15 cellular contexts compared by ENCODE assay signal in genomic region chr5:132378580-132378979, GRCh38. TPM values are rescaled to one million over a fixed set of nuclear protein-coding genes. Genes with fewer than 3 reads are reported as not detected.
DNase-seq lines count a peak whose midpoint lies in the region; ATAC-seq and TF ChIP-seq lines count a peak whose summit lies in the region.
"Had no signal": no experiment of that assay in that cellular context is flagged by ENCODE, and none has a peak within 500 bp of the region (broad histone marks: within the 10 kb centered on the region; RNA-seq: fewer than 3 reads in every experiment).

No MANE protein-coding gene starts in this region.

- no peaks in the 10 kb centered on the region for H3K27me3 ChIP-seq in RWPE2 (ENCODE audit: insufficient read depth, poor library complexity, severe bottlenecking)
- no peaks in the 10 kb centered on the region for H3K27me3 ChIP-seq in smooth muscle cell (ENCODE audit: low read depth)

- H3K9me3 ChIP-seq in RWPE2 (ENCODE audit: severe bottlenecking), result no peaks in the 10 kb centered on the region
- H3K9me3 ChIP-seq in smooth muscle cell (replicated peaks; ENCODE audit: low read depth), result no peaks in the 10 kb centered on the region

- H4K20me1 ChIP-seq in smooth muscle cell (ENCODE audit: low read depth), result peaks cover 4% of the 10 kb centered on the region

- peaks cover 3% of the 10 kb centered on the region for H3K36me3 Mint-ChIP-seq in activated T-helper 1 cell treated with anti-CD3 and anti-CD28 coated beads, Interleukin-12 subunit alpha, Interleukin-12 subunit beta, Interleukin-2, Interleukin-4 antibody, amounts not matched to agents 30 ng/mL and 10 ng/mL and 1 ng/mL, durations not matched to agents 14 hours and 24 hours and 36 hours (ENCODE audit: low read depth)
- H3K36me3 Mint-ChIP-seq: CD4-positive, alpha-beta memory T cell had no signal

- H3K9me3 Mint-ChIP-seq in activated T-helper 1 cell treated with anti-CD3 and anti-CD28 coated beads, Interleukin-12 subunit alpha, Interleukin-12 subunit beta, Interleukin-2, Interleukin-4 antibody, amounts not matched to agents 30 ng/mL and 10 ng/mL and 1 ng/mL, durations not matched to agents 14 hours and 24 hours and 36 hours, result no peaks in the 10 kb centered on the region
- H3K9me3 Mint-ChIP-seq: activated naive CD4-positive, alpha-beta T cell treated with anti-CD3 and anti-CD28 coated beads, Interleukin-2, amount 50 U/mL, for 24 hours; CD4-positive, alpha-beta memory T cell had no signal

- H3K4me1 ChIP-seq in RWPE2 (ENCODE audit: insufficient read depth, poor library complexity, severe bottlenecking) (peaks cover 15% of the 10 kb centered on the region), smooth muscle cell (ENCODE audit: low read depth) (no peaks in the 10 kb centered on the region)

- H3K27ac ChIP-seq in RWPE2 (ENCODE audit: poor library complexity, severe bottlenecking) (peak overlapping the region; percentile 11), smooth muscle cell (ENCODE audit: low read depth) (peak overlapping the region; percentile 28)
- H3K27ac ChIP-seq: 22Rv1 had no signal

- no peak overlapping the region for H3K27ac Mint-ChIP-seq in activated T-helper 1 cell treated with anti-CD3 and anti-CD28 coated beads, Interleukin-12 subunit alpha, Interleukin-12 subunit beta, Interleukin-2, Interleukin-4 antibody, amounts not matched to agents 30 ng/mL and 10 ng/mL and 1 ng/mL, durations not matched to agents 14 hours and 24 hours and 36 hours
- H3K27ac Mint-ChIP-seq: activated naive CD4-positive, alpha-beta T cell treated with anti-CD3 and anti-CD28 coated beads, Interleukin-2, amount 50 U/mL, for 24 hours had no signal

- peaks cover 3% of the 10 kb centered on the region for H3K27me3 Mint-ChIP-seq in activated T-helper 1 cell treated with anti-CD3 and anti-CD28 coated beads, Interleukin-12 subunit alpha, Interleukin-12 subunit beta, Interleukin-2, Interleukin-4 antibody, amounts not matched to agents 30 ng/mL and 10 ng/mL and 1 ng/mL, durations not matched to agents 14 hours and 24 hours and 36 hours (ENCODE audit: insufficient read depth)
- H3K27me3 Mint-ChIP-seq: activated naive CD4-positive, alpha-beta T cell treated with anti-CD3 and anti-CD28 coated beads, Interleukin-2, amount 50 U/mL, for 24 hours; CD4-positive, alpha-beta memory T cell had no signal

- no peak overlapping the region for H2AFZ ChIP-seq in smooth muscle cell (ENCODE audit: low read depth)

- no peaks in the 10 kb centered on the region for H3K79me2 ChIP-seq in smooth muscle cell (ENCODE audit: low read depth)

- intact Hi-C loops in activated T-helper 1 cell treated with anti-CD3 and anti-CD28 coated beads, Interleukin-12 subunit alpha, Interleukin-12 subunit beta, Interleukin-2, Interleukin-4 antibody, amounts not matched to agents 30 ng/mL and 10 ng/mL and 1 ng/mL, durations not matched to agents 14 hours and 24 hours and 36 hours (cut with micrococcal nuclease), result no loop called here

- peak; percentile 59 for ATAC-seq in RWPE2 (ENCODE audit: low read depth)
- ATAC-seq: left lobe of liver had no signal

- peak; percentile 24 for DNase-seq in DMS53 (lab: John Stamatoyannopoulos, UW)
- no peak for DNase-seq in DMS53 treated with DMSO at 0.1 percent for 48 hours (lab: John Stamatoyannopoulos, UW; ENCODE audit: unreplicated experiment)
- DNase-seq in RWPE2 (ENCODE audit: low spot score), result no peak
- DNase-seq in glomerular visceral epithelial cell (ENCODE audit: extremely low spot score), result peak; percentile 88
- DNase-seq in smooth muscle cell (lab: John Stamatoyannopoulos, UW; ENCODE audit: unreplicated experiment), result no peak
- DNase-seq in activated T-helper 1 cell treated with anti-CD3 and anti-CD28 coated beads, Interleukin-12 subunit alpha, Interleukin-12 subunit beta, Interleukin-2, Interleukin-4 antibody, amounts not matched to agents 30 ng/mL and 10 ng/mL and 1 ng/mL, durations not matched to agents 14 hours and 24 hours and 36 hours (ENCODE audit: low spot score), result no peak
- no peak for DNase-seq in NCI-H1048 (lab: John Stamatoyannopoulos, UW)
- DNase-seq in DMS 273 (lab: John Stamatoyannopoulos, UW; ENCODE audit: unreplicated experiment), result no peak
- DNase-seq: activated CD4-positive, CD25-positive, alpha-beta regulatory T cell treated with anti-CD3 and anti-CD28 coated beads, Interleukin-2, amount 50 U/mL, for 72 hours; activated CD8-positive, alpha-beta memory T cell treated with anti-CD3 and anti-CD28 coated beads, Interleukin-2, amount 50 U/mL, for 48 hours; CD4-positive, alpha-beta memory T cell; trophoblast cell had no signal

- TF ChIP-seq CTCF in RWPE2 (IDR thresholded peaks at IDR 0.05; ENCODE audit: poor library complexity, severe bottlenecking) (no peak), smooth muscle cell (IDR thresholded peaks at IDR 0.05; ENCODE audit: borderline replicate concordance, insufficient read depth, poor library complexity, severe bottlenecking) (no peak)

- no peaks in the 10 kb centered on the region for H3K4me1 Mint-ChIP-seq in activated T-helper 1 cell treated with anti-CD3 and anti-CD28 coated beads, Interleukin-12 subunit alpha, Interleukin-12 subunit beta, Interleukin-2, Interleukin-4 antibody, amounts not matched to agents 30 ng/mL and 10 ng/mL and 1 ng/mL, durations not matched to agents 14 hours and 24 hours and 36 hours (ENCODE audit: low read depth)
- H3K4me1 Mint-ChIP-seq: activated naive CD4-positive, alpha-beta T cell treated with anti-CD3 and anti-CD28 coated beads, Interleukin-2, amount 50 U/mL, for 24 hours had no signal

- no peaks in the 10 kb centered on the region for H3F3A ChIP-seq in smooth muscle cell (ENCODE audit: low read depth)

- no peak overlapping the region for H3K4me3 ChIP-seq in RWPE2 (ENCODE audit: severe bottlenecking)
- no peak overlapping the region for H3K4me3 ChIP-seq in smooth muscle cell

- H3K4me3 Mint-ChIP-seq in activated T-helper 1 cell treated with anti-CD3 and anti-CD28 coated beads, Interleukin-12 subunit alpha, Interleukin-12 subunit beta, Interleukin-2, Interleukin-4 antibody, amounts not matched to agents 30 ng/mL and 10 ng/mL and 1 ng/mL, durations not matched to agents 14 hours and 24 hours and 36 hours, result no peak overlapping the region
- H3K4me3 Mint-ChIP-seq: activated naive CD4-positive, alpha-beta T cell treated with anti-CD3 and anti-CD28 coated beads, Interleukin-2, amount 50 U/mL, for 24 hours; CD4-positive, alpha-beta memory T cell had no signal

- no peak overlapping the region for H3K4me2 ChIP-seq in smooth muscle cell

- H3K36me3 ChIP-seq in RWPE2 (ENCODE audit: low read depth) (peaks cover 20% of the 10 kb centered on the region), smooth muscle cell (ENCODE audit: low read depth) (no peaks in the 10 kb centered on the region)

- 76% methylated on average over 3 of the region's 3 CpGs for WGBS in smooth muscle cell (ENCODE audit: low lambda C conversion rate)

- no peak overlapping the region for H3K9ac ChIP-seq in smooth muscle cell (ENCODE audit: low read depth)

RNA-seq across cellular contexts. Expression of gene SLC22A5, which starts 9.1 kb away (rescaled TPM):
- 2.8 and 4.6 TPM in 2 replicates for total RNA-seq in smooth muscle cell
- 1.5 and 3.8 TPM in 2 replicates for polyA plus RNA-seq in smooth muscle cell
- total RNA-seq in activated T-helper 1 cell treated with anti-CD3 and anti-CD28 coated beads, Interleukin-12 subunit alpha, Interleukin-12 subunit beta, Interleukin-2, Interleukin-4 antibody, amounts not matched to agents 30 ng/mL and 10 ng/mL and 1 ng/mL, durations not matched to agents 14 hours and 24 hours and 36 hours, result 4.3 and 6.2 TPM in 2 replicates

Comparison
In these comparisons a context has a peak if more than half of its experiments do, and no peak if none do; other contexts are left out.
1. DNase-seq: peak in DMS53 (single experiment) and glomerular visceral epithelial cell (single experiment); none in DMS53 treated with DMSO at 0.1 percent for 48 hours (single experiment), RWPE2 (single experiment), smooth muscle cell (single experiment), activated T-helper 1 cell treated with anti-CD3 and anti-CD28 coated beads, Interleukin-12 subunit alpha, Interleukin-12 subunit beta, Interleukin-2, Interleukin-4 antibody, amounts not matched to agents 30 ng/mL and 10 ng/mL and 1 ng/mL, durations not matched to agents 14 hours and 24 hours and 36 hours (single experiment), NCI-H1048 (single experiment) and DMS 273 (single experiment).